8 cellular contexts compared by ENCODE assay signal in genomic region chr3:186821429-186822367, GRCh38. TPM values are rescaled to one million over a fixed set of nuclear protein-coding genes. Genes with fewer than 3 reads are reported as not detected.
DNase-seq lines count a peak whose midpoint lies in the region; ATAC-seq and TF ChIP-seq lines count a peak whose summit lies in the region.

No MANE protein-coding gene starts in this region.

- H3K18ac ChIP-seq in neuronal stem cell (ENCODE audit: low read length), result no peak overlapping the region

- no peak overlapping the region for H2BK15ac ChIP-seq in neuronal stem cell (ENCODE audit: low read length)

- no TSS peak for BruUV-seq in PC-9 (replicated peaks; lab: Mats Ljungman, UMichigan)

- POLR2A ChIA-PET in PC-9 (lab: Charles Lee; ENCODE audit: unreplicated experiment), result interaction anchor here (0.6 kb wide), 1 partner anchor 62 kb away, joined by 4 read pairs; no protein-coding TSS in a partner anchor

- no peak overlapping the region for H2AK5ac ChIP-seq in neuronal stem cell (ENCODE audit: low read depth, low read length)

- H3K4me3 Mint-ChIP-seq in endothelial cell (ENCODE audit: unreplicated experiment), result no peak overlapping the region

- H3K4me1 Mint-ChIP-seq in endothelial cell (ENCODE audit: unreplicated experiment), result peaks cover 14% of the 10 kb centered on the region

- H3K14ac ChIP-seq in neuronal stem cell (ENCODE audit: low read length), result no peak overlapping the region

- DNase-seq in DMS53 (lab: John Stamatoyannopoulos, UW), result peak; percentile 66
- DNase-seq in Jurkat, Clone E6-1 (ENCODE audit: low read depth, low spot score), result peak; percentile 55
- no peak for DNase-seq in PC-9
- peak; percentile 15 for DNase-seq in endothelial cell (ENCODE audit: low spot score)
- no peak for DNase-seq in neuronal stem cell (ENCODE audit: low spot score)
- no peak for DNase-seq in activated CD4-positive, alpha-beta T cell treated with anti-CD3 and anti-CD28 coated beads, Interleukin-2, amount 50 U/mL, for 4 hours

- TF ChIP-seq CTCF in PC-9 (conservative IDR thresholded peaks at IDR 0.05) (peak; percentile 92), endothelial cell (IDR thresholded peaks at IDR 0.05; ENCODE audit: unreplicated experiment) (peak; percentile 72)

- H2AFZ ChIP-seq in PC-9 (no peak overlapping the region), neuronal stem cell (ENCODE audit: low read length) (peak overlapping the region; percentile 45)

- CTCF ChIA-PET in PC-9 (lab: Charles Lee), result interaction anchor here (0.6 to 2.5 kb wide), 7 partner anchors 14 to 544 kb away, joined by 3 to 16 read pairs (median 4); no protein-coding TSS in a partner anchor

- no peaks in the 10 kb centered on the region for H3K9me3 Mint-ChIP-seq in endothelial cell (ENCODE audit: unreplicated experiment)

- H2BK120ac ChIP-seq in neuronal stem cell (ENCODE audit: low read depth, low read length), result no peak overlapping the region

- H3K23ac ChIP-seq in neuronal stem cell (ENCODE audit: low read depth, low read length, poor library complexity), result no peak overlapping the region

- H3F3A ChIP-seq in PC-9 (ENCODE audit: insufficient read depth, low read depth), result peaks cover 10% of the 10 kb centered on the region; the same call in 1 of the 2 replicates

- H3K4me2 ChIP-seq in PC-9 (no peak overlapping the region), neuronal stem cell (ENCODE audit: insufficient read depth, low read length, poor library complexity, severe bottlenecking) (no peak overlapping the region)

- no peaks in the 10 kb centered on the region for H4K20me1 ChIP-seq in PC-9 (ENCODE audit: insufficient read depth)

- H2BK12ac ChIP-seq in neuronal stem cell (ENCODE audit: low read length), result no peak overlapping the region

- no peak overlapping the region for H4K8ac ChIP-seq in neuronal stem cell (ENCODE audit: low read depth, low read length)

- H3K4me1 ChIP-seq in PC-9 (replicated peaks; ENCODE audit: insufficient read depth) (peaks cover 9% of the 10 kb centered on the region), neuronal stem cell (ENCODE audit: control insufficient read depth in 2 of 2, insufficient read depth in 1 of 2, low read depth in 1 of 2, low read length in 2 of 2) (peaks cover 15 to 26% of the 10 kb centered on the region in 2 donors)

- WGBS in neuronal stem cell (ENCODE audit: extremely low coverage in 2 of 2, insufficient read length in 2 of 2, insufficient replicate concordance in 1 of 2), 2 donors, result no CpG with 5 or more reads among the region's 10 CpGs

- no peak for ATAC-seq in GM19035 (IDR thresholded peaks at IDR 0.05; ENCODE audit: unreplicated experiment)
- no peak for ATAC-seq in HG03135 (IDR thresholded peaks at IDR 0.05; ENCODE audit: unreplicated experiment)

- H2BK5ac ChIP-seq in neuronal stem cell (ENCODE audit: low read length), result no peak overlapping the region

- intact Hi-C loops in PC-9 (cut with micrococcal nuclease; ENCODE audit: unreplicated experiment), result loop anchor here (1.0 to 5.0 kb wide), 6 partner anchors 206 to 879 kb away; partner anchors contain the start of gene TBCCD1

- H4K91ac ChIP-seq in neuronal stem cell (ENCODE audit: low read depth, low read length, poor library complexity), result no peak overlapping the region

- H3K9me3 ChIP-seq in PC-9 (ENCODE audit: insufficient read depth, low read depth) (no peaks in the 10 kb centered on the region), neuronal stem cell (replicated peaks in 1 of 2; ENCODE audit: control insufficient read depth in 2 of 2, insufficient read depth in 1 of 2, low read depth in 1 of 2, low read length in 2 of 2) (no peaks in the 10 kb centered on the region)

- H3K27ac Mint-ChIP-seq in endothelial cell (ENCODE audit: unreplicated experiment), result no peak overlapping the region

- H3K27me3 ChIP-seq in PC-9 (ENCODE audit: insufficient read depth, low read depth), result no peaks in the 10 kb centered on the region
- H3K27me3 ChIP-seq in neuronal stem cell (ENCODE audit: control insufficient read depth in 3 of 3, insufficient read depth in 3 of 3, low read depth in 1 of 3, low read length in 3 of 3), result peaks cover 2 to 39% (median 23%) of the 10 kb centered on the region in 3 experiments

- peaks cover 15% of the 10 kb centered on the region for H3K27me3 Mint-ChIP-seq in endothelial cell (ENCODE audit: unreplicated experiment)

- H3K4ac ChIP-seq in neuronal stem cell (ENCODE audit: low read length), result no peak overlapping the region

- H3K79me2 ChIP-seq in PC-9 (ENCODE audit: low read depth), result peaks cover 10% of the 10 kb centered on the region

- no peaks in the 10 kb centered on the region for H3K9me2 ChIP-seq in PC-9 (ENCODE audit: insufficient read depth)

- no peak overlapping the region for H3K27ac ChIP-seq in PC-9
- H3K27ac ChIP-seq in neuronal stem cell (replicated peaks; ENCODE audit: low read length), result no peak overlapping the region

- no peaks in the 10 kb centered on the region for H3K79me1 ChIP-seq in neuronal stem cell (ENCODE audit: low read depth, low read length)

- H3K4me3 ChIP-seq in Jurkat, Clone E6-1 (ENCODE audit: low read length), result no peak overlapping the region
- no peak overlapping the region for H3K4me3 ChIP-seq in PC-9
- no peak overlapping the region for H3K4me3 ChIP-seq in neuronal stem cell (ENCODE audit: low read length in 2 of 2)

- H3K9ac ChIP-seq in neuronal stem cell (ENCODE audit: low read depth, low read length, poor library complexity), result no peak overlapping the region

- H3K36me3 ChIP-seq in PC-9 (ENCODE audit: low read depth) (no peaks in the 10 kb centered on the region), neuronal stem cell (replicated peaks in 1 of 2; ENCODE audit: control insufficient read depth in 2 of 2, insufficient read depth in 2 of 2, low read length in 2 of 2) (no peaks in the 10 kb centered on the region)

- no peaks in the 10 kb centered on the region for H3K36me3 Mint-ChIP-seq in endothelial cell (ENCODE audit: low read depth, unreplicated experiment)

RNA-seq across cellular contexts. Expression of gene RFC4, which starts 15.4 kb away (rescaled TPM):
- polyA plus RNA-seq in Jurkat, Clone E6-1 (2012; ENCODE audit: insufficient read depth, insufficient read length), result 201 TPM
- 93.8 and 94.5 TPM in 2 replicates for total RNA-seq in PC-9 (2021)
- total RNA-seq in endothelial cell (ENCODE audit: unreplicated experiment), result 30.2 TPM
- 91.2 TPM for polyA plus RNA-seq in neuronal stem cell (2013, experiment 1 of 2)
- 92.8 TPM for polyA plus RNA-seq in neuronal stem cell (2013, experiment 2 of 2)

RNA-seq across cellular contexts. Expression of gene ADIPOQ, which starts 20.8 kb away (rescaled TPM):
- polyA plus RNA-seq in Jurkat, Clone E6-1 (2012; ENCODE audit: insufficient read depth, insufficient read length), result not detected
- total RNA-seq in PC-9 (2021) (not detected in 2 replicates), endothelial cell (ENCODE audit: unreplicated experiment) (not detected)
- not detected for polyA plus RNA-seq in neuronal stem cell (2013, experiment 1 of 2)
- not detected for polyA plus RNA-seq in neuronal stem cell (2013, experiment 2 of 2)

RNA-seq across cellular contexts. Expression of gene EIF4A2, which starts 38.3 kb away (rescaled TPM):
- polyA plus RNA-seq in Jurkat, Clone E6-1 (2012; ENCODE audit: insufficient read depth, insufficient read length), result 446 TPM
- 446 and 618 TPM in 2 replicates for total RNA-seq in PC-9 (2021)
- total RNA-seq in endothelial cell (ENCODE audit: unreplicated experiment), result 260 TPM
- 459 TPM for polyA plus RNA-seq in neuronal stem cell (2013, experiment 1 of 2)
- polyA plus RNA-seq in neuronal stem cell (2013, experiment 2 of 2), result 457 TPM

Comparison
In these comparisons a context has a peak if more than half of its experiments do, and no peak if none do; other contexts are left out.
1. DNase-seq: peak in DMS53 (single experiment), Jurkat, Clone E6-1 (single experiment) and endothelial cell (single experiment); none in PC-9 (0 of 2), neuronal stem cell (single experiment) and activated CD4-positive, alpha-beta T cell treated with anti-CD3 and anti-CD28 coated beads, Interleukin-2, amount 50 U/mL, for 4 hours (0 of 2).